In the genomic region with DNA sequence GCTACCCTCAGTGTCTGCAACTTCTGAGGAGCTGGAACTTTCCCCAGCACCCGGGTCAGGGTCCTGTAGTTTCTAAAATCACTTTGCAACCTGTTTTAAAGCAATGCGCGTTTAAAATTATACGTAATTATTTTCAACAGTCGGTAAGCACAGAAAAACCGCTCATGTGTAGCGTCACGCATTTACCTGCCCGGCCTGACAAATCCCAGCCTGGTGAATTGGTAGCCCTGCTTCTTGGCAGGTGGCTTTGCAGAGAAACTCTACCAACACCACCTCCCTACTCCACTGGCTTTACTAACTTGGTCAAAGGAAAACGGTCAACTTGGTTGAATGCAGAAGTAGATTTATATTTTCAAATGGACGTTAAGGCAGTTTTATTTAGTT, we compare ENCODE assay signal across 8 cellular contexts. TPM values are rescaled to one million over a fixed set of nuclear protein-coding genes. Genes with fewer than 3 reads are reported as not detected.
DNase-seq lines count a peak whose midpoint lies in the region; ATAC-seq, FAIRE-seq and TF ChIP-seq lines count a peak whose summit lies in the region.

No MANE protein-coding gene starts in this region.

- H3K79me2 ChIP-seq in mammary epithelial cell (ENCODE audit: insufficient read depth, low read length): no peaks in the 10 kb centered on the region
- no peaks in the 10 kb centered on the region for H3K79me2 ChIP-seq in MM.1S (ENCODE audit: low read length)

- H4K20me1 ChIP-seq in mammary epithelial cell (ENCODE audit: insufficient read depth, low read length): no peaks in the 10 kb centered on the region
- no peaks in the 10 kb centered on the region for H4K20me1 ChIP-seq in MM.1S (ENCODE audit: insufficient read depth, low read length)

- in situ Hi-C loops in mammary epithelial cell (cut with MboI; ENCODE audit: low sequenced_read_pairs in 2 of 2): no loop called here

- peak overlapping the region; percentile 29 to 67 (median 52) for H3K4me3 ChIP-seq in heart left ventricle
- H3K4me3 ChIP-seq in mammary epithelial cell (replicated peaks in 1 of 3; ENCODE audit: insufficient read depth in 1 of 3, low read depth in 2 of 3, low read length in 3 of 3): no peak overlapping the region
- peak overlapping the region; percentile 58 to 68 for H3K4me3 ChIP-seq in mucosa of rectum (ENCODE audit: low read length in 2 of 2)
- no peak overlapping the region for H3K4me3 ChIP-seq in MM.1S (ENCODE audit: low read length)

- intact Hi-C loops in heart left ventricle (cut with DNase I): no loop called here
- intact Hi-C loops in left ventricle myocardium superior (cut with micrococcal nuclease): no loop called here
- intact Hi-C loops in mammary epithelial cell (cut with micrococcal nuclease): no loop called here

- FAIRE-seq in D721Med (lab: Jason Lieb, UNC): no peak

- WGBS in heart left ventricle, 4 donors: 41 to 64% (median 43%) methylated on average over 11 of the region's 11 CpGs
- WGBS in mammary epithelial cell (ENCODE audit: low coverage, missing lambda C conversion rate): 65% methylated on average over 11 of the region's 11 CpGs

- no peaks in the 10 kb centered on the region for H3F3A ChIP-seq in MM.1S (ENCODE audit: insufficient read depth, low read length)

- CTCF ChIA-PET in mammary epithelial cell (lab: Charles Lee; ENCODE audit: low non-redundant PET): no interaction called here

- H3K4me1 ChIP-seq in heart left ventricle (peaks cover 0 to 11% (median 0%) of the 10 kb centered on the region in 12 donors), mammary epithelial cell (ENCODE audit: insufficient read depth, low read length) (peaks cover 8% of the 10 kb centered on the region), mucosa of rectum (ENCODE audit: control insufficient read depth in 2 of 2, insufficient read depth in 2 of 2, low read length in 2 of 2) (peaks cover 0 to 2% of the 10 kb centered on the region in 2 donors), MM.1S (ENCODE audit: low read length) (peaks cover 7% of the 10 kb centered on the region)

- dilution Hi-C loops in mammary epithelial cell (cut with HindIII; ENCODE audit: low sequenced_read_pairs): no loop called here

- BruUV-seq in mammary epithelial cell (replicated peaks; lab: Mats Ljungman, UMichigan): no TSS peak

- H3K27me3 ChIP-seq in heart left ventricle: peaks cover 0 to 17% (median 10%) of the 10 kb centered on the region in 9 donors
- H3K27me3 ChIP-seq in mammary epithelial cell (ENCODE audit: insufficient read depth, low read length): peaks cover 6% of the 10 kb centered on the region
- H3K27me3 ChIP-seq in mucosa of rectum (ENCODE audit: control insufficient read depth in 2 of 2, insufficient read depth in 2 of 2, low read length in 2 of 2): no peaks in the 10 kb centered on the region
- no peaks in the 10 kb centered on the region for H3K27me3 ChIP-seq in MM.1S (replicated peaks; ENCODE audit: insufficient read depth, low read length)

- no peak overlapping the region for H3K9ac ChIP-seq in mammary epithelial cell (ENCODE audit: insufficient read depth, low read length)
- H3K9ac ChIP-seq in mucosa of rectum (ENCODE audit: low read depth in 1 of 2, low read length in 2 of 2): peak overlapping the region; percentile 41 to 65
- H3K9ac ChIP-seq in MM.1S (ENCODE audit: low read length): no peak overlapping the region

- no peaks in the 10 kb centered on the region; the same call in 1 of the 2 replicates for H3K9me2 ChIP-seq in MM.1S (replicated peaks; ENCODE audit: insufficient read depth, low read length)

- H3K9me3 ChIP-seq in heart left ventricle (peaks cover 0 to 4% (median 0%) of the 10 kb centered on the region in 12 donors), mammary epithelial cell (replicated peaks; ENCODE audit: insufficient read depth, low read length) (no peaks in the 10 kb centered on the region), mucosa of rectum (ENCODE audit: control insufficient read depth in 2 of 2, low read length in 2 of 2) (no peaks in the 10 kb centered on the region), MM.1S (replicated peaks; ENCODE audit: insufficient read depth, low read length) (no peaks in the 10 kb centered on the region)

- DNase-seq in heart left ventricle (no peak), left ventricle myocardium superior (no peak), HPDE6-E6E7 (ENCODE audit: extremely low spot score) (peak; percentile 3), mammary epithelial cell (no peak), MM.1S (no peak), D721Med (ENCODE audit: insufficient read length, low spot score) (no peak)

- ATAC-seq in heart left ventricle (no peak), left ventricle myocardium superior (no peak), GM19455 (IDR thresholded peaks at IDR 0.05; ENCODE audit: unreplicated experiment) (no peak)

- H3K4me2 ChIP-seq in mammary epithelial cell (ENCODE audit: insufficient read depth, low read depth, low read length) (peak overlapping the region; percentile 83), MM.1S (ENCODE audit: low read depth, low read length) (no peak overlapping the region)

- TF ChIP-seq CTCF in heart left ventricle (IDR thresholded peaks at IDR 0.05) (no peak), mammary epithelial cell (conservative IDR thresholded peaks at IDR 0.05 in 1 of 2, IDR thresholded peaks at IDR 0.05 in 1 of 2; ENCODE audit: extremely low read depth in 1 of 2, insufficient read depth in 1 of 2, low read depth in 1 of 2, low read length in 2 of 2) (no peak), MM.1S (IDR thresholded peaks at IDR 0.05; ENCODE audit: low read length) (no peak), D721Med (IDR thresholded peaks at IDR 0.05; ENCODE audit: insufficient read depth, missing control alignments) (no peak)

- H2AFZ ChIP-seq in mammary epithelial cell (ENCODE audit: low read depth, low read length): peak overlapping the region; percentile 76
- no peak overlapping the region for H2AFZ ChIP-seq in MM.1S (ENCODE audit: low read length)

- no peaks in the 10 kb centered on the region for H3K36me3 ChIP-seq in heart left ventricle
- H3K36me3 ChIP-seq in mammary epithelial cell (ENCODE audit: insufficient read depth, low read length): no peaks in the 10 kb centered on the region
- no peaks in the 10 kb centered on the region for H3K36me3 ChIP-seq in mucosa of rectum (ENCODE audit: control insufficient read depth in 2 of 2, insufficient read depth in 2 of 2, low read length in 2 of 2)
- no peaks in the 10 kb centered on the region for H3K36me3 ChIP-seq in MM.1S (replicated peaks; ENCODE audit: insufficient read depth, low read length)

- no peak overlapping the region for H3K27ac ChIP-seq in heart left ventricle
- no peak overlapping the region for H3K27ac ChIP-seq in mammary epithelial cell (ENCODE audit: insufficient read depth, low read depth, low read length)
- peak overlapping the region in 1 of 2 donors; percentile 70 for H3K27ac ChIP-seq in mucosa of rectum (ENCODE audit: low read depth in 2 of 2, low read length in 2 of 2)
- no peak overlapping the region for H3K27ac ChIP-seq in MM.1S (ENCODE audit: low read length)

- no peak for TF ChIP-seq POLR2A in heart left ventricle (IDR thresholded peaks at IDR 0.05)

RNA-seq across cellular contexts. Expression of gene BANK1, which starts 0.7 kb away (rescaled TPM):
- total RNA-seq in heart left ventricle (1 to 10 TPM in 2 of 9 donors, under 1 TPM in 3, not detected in 4; 0.09 to 2.7 (median 0.71) TPM), left ventricle myocardium superior (0.12 TPM), mammary epithelial cell (under 1 TPM in 1 of 2 donors, not detected in 1; 0.17 TPM)
- polyA plus RNA-seq in heart left ventricle (under 1 TPM; 0.08 to 0.25 TPM), mammary epithelial cell (0.07 TPM)
- not detected for polyA minus RNA-seq in mammary epithelial cell

Comparison
In these comparisons a context has a peak if more than half of its experiments do, and no peak if none do; other contexts are left out.
1. H3K4me3 ChIP-seq: peak in heart left ventricle (12 of 12) and mucosa of rectum (2 of 2); none in mammary epithelial cell (0 of 3) and MM.1S (single experiment).
2. H3K9ac ChIP-seq: peak in mucosa of rectum (2 of 2); none in mammary epithelial cell (single experiment) and MM.1S (single experiment).